ENCODE assay signal across 8 cellular contexts in genomic region chr11:84714316-84714780, GRCh38.
A peak's percentile ranks its signal among the peaks of the same experiment; 100 is the strongest.
DNase-seq lines count a peak whose midpoint lies in the region; ATAC-seq and TF ChIP-seq lines count a peak whose summit lies in the region.

No MANE protein-coding gene starts in this region.

- H3K4me3 ChIP-seq in RWPE2 (ENCODE audit: severe bottlenecking) = no peak overlapping the region
- H3K4me3 ChIP-seq in endocrine pancreas (ENCODE audit: control insufficient read depth, insufficient read depth, low read length) = peak overlapping the region; percentile 82

- peak; percentile 24 to 42 for DNase-seq in activated T-cell treated with anti-CD3 and anti-CD28 coated beads, Interleukin-2, amount 50 U/mL, for 72 hours
- no peak for DNase-seq in activated T-cell treated with anti-CD3 and anti-CD28 coated beads, Interleukin-2, amount 50 U/mL, for 4 hours
- DNase-seq in HPDE6-E6E7 (ENCODE audit: extremely low spot score) = peak; percentile 49
- peak; percentile 48 for DNase-seq in RWPE2 (ENCODE audit: low spot score)
- peak; percentile 83 for DNase-seq in nephron progenitor cell
- no peak for DNase-seq in NCI-H1105 treated with DMSO at 0.1 percent for 48 hours (lab: John Stamatoyannopoulos, UW)

- H3K9me3 Mint-ChIP-seq in activated T-cell treated with anti-CD3 and anti-CD28 coated beads, Interleukin-2, amount 50 U/mL, for 72 hours = peaks cover 0 to 4% of the 10 kb centered on the region in 2 donors
- peaks cover 12% of the 10 kb centered on the region for H3K9me3 Mint-ChIP-seq in activated T-cell treated with anti-CD3 and anti-CD28 coated beads, Interleukin-2, amount 50 U/mL, for 4 hours
- H3K9me3 Mint-ChIP-seq in nephron progenitor cell = no peaks in the 10 kb centered on the region

- no peaks in the 10 kb centered on the region for H3K27me3 Mint-ChIP-seq in activated T-cell treated with anti-CD3 and anti-CD28 coated beads, Interleukin-2, amount 50 U/mL, for 72 hours (ENCODE audit: low read depth)
- H3K27me3 Mint-ChIP-seq in activated T-cell treated with anti-CD3 and anti-CD28 coated beads, Interleukin-2, amount 50 U/mL, for 4 hours (ENCODE audit: low read depth) = no peaks in the 10 kb centered on the region
- peaks cover 17% of the 10 kb centered on the region for H3K27me3 Mint-ChIP-seq in nephron progenitor cell (ENCODE audit: low read depth, poor library complexity)

- no peaks in the 10 kb centered on the region for H3K36me3 Mint-ChIP-seq in activated T-cell treated with anti-CD3 and anti-CD28 coated beads, Interleukin-2, amount 50 U/mL, for 72 hours (ENCODE audit: insufficient read depth in 2 of 2)
- no peaks in the 10 kb centered on the region for H3K36me3 Mint-ChIP-seq in activated T-cell treated with anti-CD3 and anti-CD28 coated beads, Interleukin-2, amount 50 U/mL, for 4 hours (ENCODE audit: insufficient read depth)
- H3K36me3 Mint-ChIP-seq in nephron progenitor cell (ENCODE audit: low read depth) = no peaks in the 10 kb centered on the region

- no peak overlapping the region for H3K27ac ChIP-seq in RWPE2 (ENCODE audit: poor library complexity, severe bottlenecking)

- ATAC-seq in activated T-cell treated with anti-CD3 and anti-CD28 coated beads, Interleukin-2, amount 50 U/mL, for 72 hours (replicated peaks in 1 of 2) = peak; percentile 51 to 53
- ATAC-seq in activated T-cell treated with anti-CD3 and anti-CD28 coated beads, Interleukin-2, amount 50 U/mL, for 4 hours = no peak
- ATAC-seq in GM21529 (IDR thresholded peaks at IDR 0.05; ENCODE audit: unreplicated experiment) (peak; percentile 87), RWPE2 (ENCODE audit: low read depth) (peak; percentile 72; the same call in 1 of the 3 replicates)

- H3K27me3 ChIP-seq in RWPE2 (ENCODE audit: insufficient read depth, poor library complexity, severe bottlenecking) = peaks cover 11% of the 10 kb centered on the region
- H3K27me3 ChIP-seq in endocrine pancreas (ENCODE audit: control insufficient read depth, insufficient read depth, low read length) = no peaks in the 10 kb centered on the region

- H3K4me1 Mint-ChIP-seq in activated T-cell treated with anti-CD3 and anti-CD28 coated beads, Interleukin-2, amount 50 U/mL, for 72 hours (ENCODE audit: low read depth) = no peaks in the 10 kb centered on the region
- H3K4me1 Mint-ChIP-seq in activated T-cell treated with anti-CD3 and anti-CD28 coated beads, Interleukin-2, amount 50 U/mL, for 4 hours (ENCODE audit: low read depth) = no peaks in the 10 kb centered on the region
- no peaks in the 10 kb centered on the region for H3K4me1 Mint-ChIP-seq in nephron progenitor cell

- H3K4me3 Mint-ChIP-seq in activated T-cell treated with anti-CD3 and anti-CD28 coated beads, Interleukin-2, amount 50 U/mL, for 72 hours = peak overlapping the region; percentile 54 to 73
- H3K4me3 Mint-ChIP-seq in activated T-cell treated with anti-CD3 and anti-CD28 coated beads, Interleukin-2, amount 50 U/mL, for 4 hours = no peak overlapping the region
- H3K4me3 Mint-ChIP-seq in nephron progenitor cell = no peak overlapping the region

- peak overlapping the region; percentile 13 for H3K9ac ChIP-seq in endocrine pancreas (ENCODE audit: control insufficient read depth, insufficient read depth, low read length)

- H3K4me1 ChIP-seq in RWPE2 (ENCODE audit: insufficient read depth, poor library complexity, severe bottlenecking) = no peaks in the 10 kb centered on the region
- H3K4me1 ChIP-seq in endocrine pancreas (ENCODE audit: control insufficient read depth, insufficient read depth, low read length) = peaks cover 17% of the 10 kb centered on the region

- H3K36me3 ChIP-seq in RWPE2 (ENCODE audit: low read depth) (no peaks in the 10 kb centered on the region), endocrine pancreas (ENCODE audit: control insufficient read depth, insufficient read depth, low read length) (no peaks in the 10 kb centered on the region)

- H3K9me3 ChIP-seq in RWPE2 (ENCODE audit: severe bottlenecking) (no peaks in the 10 kb centered on the region), endocrine pancreas (ENCODE audit: control insufficient read depth, low read length) (no peaks in the 10 kb centered on the region)

- peak; percentile 63 for TF ChIP-seq CTCF in RWPE2 (IDR thresholded peaks at IDR 0.05; ENCODE audit: poor library complexity, severe bottlenecking)
- TF ChIP-seq CTCF in nephron progenitor cell (IDR thresholded peaks at IDR 0.05) = peak; percentile 51

- H3K27ac Mint-ChIP-seq in activated T-cell treated with anti-CD3 and anti-CD28 coated beads, Interleukin-2, amount 50 U/mL, for 72 hours = peak overlapping the region; percentile 21
- H3K27ac Mint-ChIP-seq in nephron progenitor cell = no peak overlapping the region

Comparison
In these comparisons a context has a peak if more than half of its experiments do, and no peak if none do; other contexts are left out.
1. ATAC-seq: peak in activated T-cell treated with anti-CD3 and anti-CD28 coated beads, Interleukin-2, amount 50 U/mL, for 72 hours (2 of 2), GM21529 (single experiment) and RWPE2 (single experiment); none in activated T-cell treated with anti-CD3 and anti-CD28 coated beads, Interleukin-2, amount 50 U/mL, for 4 hours (0 of 2).
2. DNase-seq: peak in activated T-cell treated with anti-CD3 and anti-CD28 coated beads, Interleukin-2, amount 50 U/mL, for 72 hours (2 of 2), HPDE6-E6E7 (single experiment), RWPE2 (single experiment) and nephron progenitor cell (single experiment); none in activated T-cell treated with anti-CD3 and anti-CD28 coated beads, Interleukin-2, amount 50 U/mL, for 4 hours (single experiment) and NCI-H1105 treated with DMSO at 0.1 percent for 48 hours (single experiment).
3. H3K4me3 Mint-ChIP-seq: peak in activated T-cell treated with anti-CD3 and anti-CD28 coated beads, Interleukin-2, amount 50 U/mL, for 72 hours (2 of 2); none in activated T-cell treated with anti-CD3 and anti-CD28 coated beads, Interleukin-2, amount 50 U/mL, for 4 hours (single experiment) and nephron progenitor cell (single experiment).